ENCODE assay signal across 27 cellular contexts in the genomic region with DNA sequence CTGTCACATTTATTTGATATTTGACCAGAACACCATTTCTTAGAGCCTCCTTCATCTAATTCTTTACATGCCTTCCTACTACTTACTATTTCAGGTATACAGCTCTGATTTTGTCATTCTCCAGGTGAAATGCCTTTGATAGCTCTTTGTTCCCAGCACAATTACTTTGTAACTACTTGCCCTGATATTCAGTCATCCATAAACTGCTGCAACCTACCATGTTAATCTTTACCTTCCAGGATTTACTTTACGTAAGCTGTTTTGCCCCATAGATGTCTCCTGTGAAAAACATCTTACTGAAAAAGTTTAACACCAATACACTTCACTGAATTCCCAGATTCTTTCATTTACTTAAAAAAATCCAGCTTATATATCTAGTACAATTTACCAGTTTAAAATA.
"Had no signal": no experiment of that assay in that cellular context is flagged by ENCODE, and none has a peak within 500 bp of the region (broad histone marks: within the 10 kb centered on the region; RNA-seq: fewer than 3 reads in every experiment).

No MANE protein-coding gene starts in this region.

- H3K4me1 ChIP-seq: left lung, lower lobe of right lung, neural progenitor cell, parathyroid adenoma, psoas muscle, right atrium auricular region, right lobe of liver, tibial nerve, uterus had no signal

- DNase-seq: hippocampal formation; left cardiac atrium; left lung; lower lobe of right lung; mammary epithelial cell; mesenchymal stem cell; naive thymus-derived CD8-positive, alpha-beta T cell; nephron progenitor cell; occipital lobe; psoas muscle; right lobe of liver; stimulated activated CD4-positive, alpha-beta T cell treated with anti-CD3 and anti-CD28 coated beads, Interleukin-1b, Interleukin-23, amount 100 ng/mL, for 48 hours; stimulated activated CD4-positive, alpha-beta T cell treated with anti-CD3 and anti-CD28 coated beads, Interleukin-2, amount 100 ng/mL, for 48 hours; stimulated activated CD4-positive, alpha-beta T cell treated with anti-CD3 and anti-CD28 coated beads, Interleukin-4, amount 100 ng/mL, for 4 hours; stimulated activated CD8-positive, alpha-beta memory T cell treated with anti-CD3 and anti-CD28 coated beads, Interleukin-4, amount 100 ng/mL, for 48 hours; stimulated activated naive CD4-positive, alpha-beta T cell treated with Interleukin-2 at 50 U/mL for 16 hours; stimulated activated naive CD8-positive, alpha-beta T cell treated with anti-CD3 and anti-CD28 coated beads, Interleukin-15, amount 100 ng/mL, for 72 hours; substantia nigra; uterus had no signal

- FAIRE-seq: keratinocyte had no signal

- H3K4me3 ChIP-seq: left lung, lower lobe of right lung, neural progenitor cell, psoas muscle, right atrium auricular region, right lobe of liver, smooth muscle cell, tibial nerve, uterus had no signal

- ATAC-seq: left cardiac atrium; left lung; lower lobe of right lung; naive thymus-derived CD8-positive, alpha-beta T cell; psoas muscle; right lobe of liver; stimulated activated memory B cell treated with anti-CD40 and anti-IgM and Interleukin-4, amounts not matched to agents 10 μg/mL and 1 μg/mL and 100 μg/mL, for 72 hours; stimulated activated naive CD8-positive, alpha-beta T cell treated with anti-CD3 and anti-CD28 coated beads, Interleukin-15, amount 100 ng/mL, for 72 hours had no signal

- H3K9me3 ChIP-seq: psoas muscle, right lobe of liver, uterus had no signal

- H3K27ac ChIP-seq: left lung, lower lobe of right lung, neural progenitor cell, neutrophil, parathyroid adenoma, psoas muscle, right atrium auricular region, right lobe of liver, tibial nerve, uterus had no signal

- H3K9ac ChIP-seq: neural progenitor cell, parathyroid adenoma had no signal

- H3K36me3 ChIP-seq: left lung, lower lobe of right lung, neural progenitor cell, neutrophil, right atrium auricular region, right lobe of liver, tibial nerve, uterus had no signal
